Comparison of ENCODE assay signal across 1 cellular context in the genomic region with DNA sequence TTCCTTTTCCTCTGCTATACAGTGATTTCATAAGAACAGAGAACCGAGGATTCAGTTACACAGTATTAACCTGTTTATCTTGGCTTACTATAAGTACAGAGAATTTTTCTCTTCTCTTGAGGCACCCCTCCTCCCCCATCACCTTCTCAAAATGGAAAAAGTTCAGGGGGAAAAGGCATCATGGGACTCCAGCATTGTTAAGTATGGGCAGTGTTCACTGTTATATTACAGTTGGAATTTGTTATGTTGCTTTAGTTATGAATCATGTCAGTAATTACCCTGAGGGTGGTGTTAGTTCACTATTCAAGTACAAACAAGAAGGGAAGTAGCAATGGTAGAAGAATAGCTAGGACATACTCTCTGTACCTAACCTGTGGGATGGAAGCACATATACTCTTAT.
TF ChIP-seq lines count a peak whose summit lies in the region.

No MANE protein-coding gene starts in this region.

TF ChIP-seq in SK-N-SH treated with all-trans-retinoic acid at 6 μM for 48 hours, 23 proteins besides CTCF, POLR2A, EP300 and RAD21 (continued from another document):
- TF ChIP-seq, protein P1, sequence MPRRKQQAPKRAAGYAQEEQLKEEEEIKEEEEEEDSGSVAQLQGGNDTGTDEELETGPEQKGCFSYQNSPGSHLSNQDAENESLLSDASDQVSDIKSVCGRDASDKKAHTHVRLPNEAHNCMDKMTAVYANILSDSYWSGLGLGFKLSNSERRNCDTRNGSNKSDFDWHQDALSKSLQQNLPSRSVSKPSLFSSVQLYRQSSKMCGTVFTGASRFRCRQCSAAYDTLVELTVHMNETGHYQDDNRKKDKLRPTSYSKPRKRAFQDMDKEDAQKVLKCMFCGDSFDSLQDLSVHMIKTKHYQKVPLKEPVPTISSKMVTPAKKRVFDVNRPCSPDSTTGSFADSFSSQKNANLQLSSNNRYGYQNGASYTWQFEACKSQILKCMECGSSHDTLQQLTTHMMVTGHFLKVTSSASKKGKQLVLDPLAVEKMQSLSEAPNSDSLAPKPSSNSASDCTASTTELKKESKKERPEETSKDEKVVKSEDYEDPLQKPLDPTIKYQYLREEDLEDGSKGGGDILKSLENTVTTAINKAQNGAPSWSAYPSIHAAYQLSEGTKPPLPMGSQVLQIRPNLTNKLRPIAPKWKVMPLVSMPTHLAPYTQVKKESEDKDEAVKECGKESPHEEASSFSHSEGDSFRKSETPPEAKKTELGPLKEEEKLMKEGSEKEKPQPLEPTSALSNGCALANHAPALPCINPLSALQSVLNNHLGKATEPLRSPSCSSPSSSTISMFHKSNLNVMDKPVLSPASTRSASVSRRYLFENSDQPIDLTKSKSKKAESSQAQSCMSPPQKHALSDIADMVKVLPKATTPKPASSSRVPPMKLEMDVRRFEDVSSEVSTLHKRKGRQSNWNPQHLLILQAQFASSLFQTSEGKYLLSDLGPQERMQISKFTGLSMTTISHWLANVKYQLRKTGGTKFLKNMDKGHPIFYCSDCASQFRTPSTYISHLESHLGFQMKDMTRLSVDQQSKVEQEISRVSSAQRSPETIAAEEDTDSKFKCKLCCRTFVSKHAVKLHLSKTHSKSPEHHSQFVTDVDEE (CRISPR knock-in tag; IDR thresholded peaks at IDR 0.05), result no peak
- no peak for TF ChIP-seq TCF4 (CRISPR knock-in tag; IDR thresholded peaks at IDR 0.05; ENCODE audit: borderline replicate concordance)
- TF ChIP-seq ESRRG (CRISPR knock-in tag; IDR thresholded peaks at IDR 0.05), result no peak
